ENCODE assay signal across 8 cellular contexts in genomic region chr12:108696111-108696995, GRCh38. TPM values are rescaled to one million over a fixed set of nuclear protein-coding genes. Genes with fewer than 3 reads are reported as not detected.
DNase-seq lines count a peak whose midpoint lies in the region; ATAC-seq and TF ChIP-seq lines count a peak whose summit lies in the region.

No MANE protein-coding gene starts in this region.

- POLR2A ChIA-PET in naive thymus-derived CD4-positive, alpha-beta T cell (lab: Charles Lee): interaction anchor here (0.9 to 1.0 kb wide), 2 partner anchors 11 to 134 kb away, joined by 3 to 4 read pairs; partner anchors contain the start of gene ISCU

- TF ChIP-seq CTCF in AG09319 (IDR thresholded peaks at IDR 0.05; ENCODE audit: low read depth, low read length): no peak
- TF ChIP-seq CTCF in Loucy (conservative IDR thresholded peaks at IDR 0.05; ENCODE audit: low read length): no peak

- no peaks in the 10 kb centered on the region for H3K27me3 Mint-ChIP-seq in naive thymus-derived CD4-positive, alpha-beta T cell

- no peaks in the 10 kb centered on the region for H3K9me3 ChIP-seq in Loucy (ENCODE audit: insufficient read depth, low read depth, low read length)
- no peaks in the 10 kb centered on the region for H3K9me3 ChIP-seq in naive thymus-derived CD4-positive, alpha-beta T cell (ENCODE audit: control insufficient read depth in 2 of 3, low read length in 3 of 3)

- peak overlapping the region in 3 of 9 donors; percentile 8 to 55 (median 39) for H3K27ac Mint-ChIP-seq in naive thymus-derived CD4-positive, alpha-beta T cell

- no peak overlapping the region for H3K27ac ChIP-seq in naive thymus-derived CD4-positive, alpha-beta T cell (ENCODE audit: low read depth, low read length)

- no peaks in the 10 kb centered on the region for H3K27me3 ChIP-seq in Loucy (ENCODE audit: insufficient read depth, low read length, poor library complexity, severe bottlenecking)
- no peaks in the 10 kb centered on the region for H3K27me3 ChIP-seq in naive thymus-derived CD4-positive, alpha-beta T cell (ENCODE audit: control insufficient read depth in 2 of 2, insufficient read depth in 2 of 2, low read length in 2 of 2)

- peak overlapping the region; percentile 64 for H3K4me2 ChIP-seq in Loucy (ENCODE audit: low read depth, low read length, poor library complexity, severe bottlenecking)

- no peak overlapping the region for H2AFZ ChIP-seq in Loucy (ENCODE audit: low read length)

- peak overlapping the region; percentile 36 for H3K4me3 ChIP-seq in Loucy (ENCODE audit: low read length, poor library complexity, severe bottlenecking)
- H3K4me3 ChIP-seq in naive thymus-derived CD4-positive, alpha-beta T cell (ENCODE audit: low read length): no peak overlapping the region

- H4K20me1 ChIP-seq in Loucy (ENCODE audit: insufficient read depth, low read length, poor library complexity, severe bottlenecking): peaks cover 3% of the 10 kb centered on the region

- H3K9ac ChIP-seq in Loucy (ENCODE audit: low read depth, low read length, poor library complexity, severe bottlenecking): peak overlapping the region; percentile 63

- H3F3A ChIP-seq in Loucy (ENCODE audit: low read depth): peaks cover 5% of the 10 kb centered on the region

- peak overlapping the region in 1 of 10 donors; percentile 48 for H3K4me3 Mint-ChIP-seq in naive thymus-derived CD4-positive, alpha-beta T cell

- CTCF ChIA-PET in naive thymus-derived CD4-positive, alpha-beta T cell (lab: Charles Lee): interaction anchor here (1.5 kb wide), 1 partner anchor 27 kb away, joined by 3 read pairs; no protein-coding TSS in a partner anchor

- peaks cover 82% of the 10 kb centered on the region for H3K79me2 ChIP-seq in Loucy (ENCODE audit: insufficient read depth, low read length)

- intact Hi-C loops in naive thymus-derived CD4-positive, alpha-beta T cell (cut with micrococcal nuclease): loop anchor here in 1 of 2 donors (2.0 kb wide), 1 partner anchor 16 kb away; no protein-coding TSS in a partner anchor
- intact Hi-C loops in posterior cingulate gyrus (cut with DNase I): no loop called here

- ATAC-seq in naive thymus-derived CD4-positive, alpha-beta T cell: peak; percentile 42
- no peak for ATAC-seq in GM18873 (IDR thresholded peaks at IDR 0.05; ENCODE audit: low FRiP score, unreplicated experiment)

- peak; percentile 84 for DNase-seq in AG09319 (ENCODE audit: extremely low read depth, low read depth)
- peak; percentile 98 for DNase-seq in astrocyte of the hippocampus (ENCODE audit: low read depth, low spot score)
- peak in 1 of 9 donors; percentile 34 for DNase-seq in naive thymus-derived CD4-positive, alpha-beta T cell
- DNase-seq in NCI-H82 (lab: John Stamatoyannopoulos, UW): no peak
- DNase-seq in NCI-H1694 (lab: John Stamatoyannopoulos, UW): no peak
- no peak for DNase-seq in posterior cingulate gyrus

- no peaks in the 10 kb centered on the region for H3K9me2 ChIP-seq in Loucy (replicated peaks; ENCODE audit: low read depth, low read length)

- H3K36me3 Mint-ChIP-seq in naive thymus-derived CD4-positive, alpha-beta T cell: peaks cover 0 to 16% (median 4%) of the 10 kb centered on the region in 5 donors

- H3K9me3 Mint-ChIP-seq in naive thymus-derived CD4-positive, alpha-beta T cell: no peaks in the 10 kb centered on the region

- peaks cover 47% of the 10 kb centered on the region; the same call in 1 of the 2 replicates for H3K36me3 ChIP-seq in Loucy (ENCODE audit: insufficient read depth, low read length)
- no peaks in the 10 kb centered on the region for H3K36me3 ChIP-seq in naive thymus-derived CD4-positive, alpha-beta T cell (ENCODE audit: control insufficient read depth in 2 of 3, insufficient read depth in 3 of 3, low read length in 3 of 3)

- H3K4me1 ChIP-seq in Loucy (ENCODE audit: insufficient read depth, low read length, poor library complexity, severe bottlenecking): peaks cover 49% of the 10 kb centered on the region
- H3K4me1 ChIP-seq in naive thymus-derived CD4-positive, alpha-beta T cell (ENCODE audit: control insufficient read depth in 2 of 2, insufficient read depth in 2 of 2, low read length in 2 of 2): peaks cover 8 to 9% of the 10 kb centered on the region in 2 donors

- H3K4me1 Mint-ChIP-seq in naive thymus-derived CD4-positive, alpha-beta T cell: peaks cover 18 to 45% (median 39%) of the 10 kb centered on the region in 7 donors

RNA-seq across cellular contexts. Expression of gene CORO1C, which starts 35.0 kb away (rescaled TPM):
- total RNA-seq in naive thymus-derived CD4-positive, alpha-beta T cell: 10 to 100 TPM in 3 of 5 experiments, 1 to 10 TPM in 2; 7.6 to 71.8 (median 15.7) TPM
- polyA plus RNA-seq in naive thymus-derived CD4-positive, alpha-beta T cell: 1 to 10 TPM; 2.5 to 4.0 TPM

Comparison
In these comparisons a context has a peak if more than half of its experiments do, and no peak if none do; other contexts are left out.
1. DNase-seq: peak in AG09319 (single experiment) and astrocyte of the hippocampus (single experiment); none in NCI-H82 (single experiment), NCI-H1694 (single experiment) and posterior cingulate gyrus (0 of 10).